15 cellular contexts compared by ENCODE assay signal in genomic region chr14:34678306-34678705, GRCh38. TPM values are rescaled to one million over a fixed set of nuclear protein-coding genes. Genes with fewer than 3 reads are reported as not detected.
A peak's percentile ranks its signal among the peaks of the same experiment; 100 is the strongest.
DNase-seq lines count a peak whose midpoint lies in the region; ATAC-seq and TF ChIP-seq lines count a peak whose summit lies in the region.
"Had no signal": no experiment of that assay in that cellular context is flagged by ENCODE, and none has a peak within 500 bp of the region (broad histone marks: within the 10 kb centered on the region; RNA-seq: fewer than 3 reads in every experiment).

No MANE protein-coding gene starts in this region.

- peak overlapping the region in 1 of 3 donors; percentile 12 for H3K9ac ChIP-seq in skeletal muscle tissue (ENCODE audit: low read depth in 1 of 3, low read length in 3 of 3)

- no peak for TF ChIP-seq CTCF in astrocyte of the spinal cord (IDR thresholded peaks at IDR 0.05; ENCODE audit: low read depth, low read length)

- no peaks in the 10 kb centered on the region for H3K9me3 ChIP-seq in skeletal muscle tissue (ENCODE audit: control insufficient read depth in 3 of 3, low read length in 3 of 3)
- H3K9me3 ChIP-seq: vagina had no signal

- H3K36me3 ChIP-seq in skeletal muscle tissue (ENCODE audit: control insufficient read depth in 3 of 3, insufficient read depth in 3 of 3, low read length in 3 of 3): no peaks in the 10 kb centered on the region
- H3K36me3 ChIP-seq: vagina had no signal

- DNase-seq in M059J (ENCODE audit: low read depth) (peak; percentile 67), astrocyte of the spinal cord (ENCODE audit: low read depth, low spot score) (peak; percentile 29), COLO829 (ENCODE audit: low spot score) (no peak)
- DNase-seq: activated CD4-positive, alpha-beta T cell treated with anti-CD3 and anti-CD28 coated beads, Interleukin-2, amount 50 U/mL, for 1 hour; activated T-cell treated with anti-CD3 and anti-CD28 coated beads, Interleukin-2, amount 50 U/mL, for 48 hours; CD8-positive, alpha-beta memory T cell; effector CD4-positive, alpha-beta T cell; Karpas-422; NCI-H1694 had no signal

- peaks cover 6 to 8% (median 6%) of the 10 kb centered on the region in 3 donors for H3K4me1 ChIP-seq in skeletal muscle tissue (ENCODE audit: control insufficient read depth in 3 of 3, insufficient read depth in 3 of 3, low read length in 3 of 3)
- H3K4me1 ChIP-seq: vagina had no signal

- no peaks in the 10 kb centered on the region for H3K27me3 ChIP-seq in layer of hippocampus (ENCODE audit: control insufficient read depth, insufficient read depth, low read length)
- no peaks in the 10 kb centered on the region for H3K27me3 ChIP-seq in skeletal muscle tissue (ENCODE audit: control insufficient read depth in 3 of 3, insufficient read depth in 3 of 3, low read length in 3 of 3)
- H3K27me3 ChIP-seq: vagina had no signal

- H3K27ac ChIP-seq in layer of hippocampus (ENCODE audit: low read depth, low read length) (peak overlapping the region; percentile 92), skeletal muscle tissue (ENCODE audit: low read depth, low read length) (peak overlapping the region; percentile 61)
- H3K27ac ChIP-seq: RWPE1, vagina had no signal

- H3K4me3 ChIP-seq in astrocyte of the spinal cord (ENCODE audit: low read depth, low read length) (no peak overlapping the region), skeletal muscle tissue (ENCODE audit: low read length in 3 of 3) (peak overlapping the region in 2 of 3 donors; percentile 3 to 15)
- H3K4me3 ChIP-seq: vagina had no signal

- no peak for ATAC-seq in HG02885 (IDR thresholded peaks at IDR 0.05; ENCODE audit: poor library complexity, unreplicated experiment)
- no peak for ATAC-seq in HG03457 (IDR thresholded peaks at IDR 0.05; ENCODE audit: unreplicated experiment)

- in situ Hi-C loops in astrocyte of the spinal cord (cut with HindIII; ENCODE audit: low sequenced_read_pairs): no loop called here

RNA-seq across cellular contexts. Expression of gene CFL2, which starts 36.1 kb away (rescaled TPM):
- total RNA-seq in M059J (2014; rRNA removed; shearing (Covaris generic)): 124 and 164 TPM in 2 replicates
- 241 TPM for total RNA-seq in skeletal muscle tissue

RNA-seq across cellular contexts. Expression of gene SNX6, which starts 48.4 kb away (rescaled TPM):
- total RNA-seq in M059J (2014; rRNA removed; shearing (Covaris generic)): 188 and 396 TPM in 2 replicates
- 82.5 TPM for total RNA-seq in skeletal muscle tissue
